21 cellular contexts compared by ENCODE assay signal in genomic region chr22:22784249-22785039, GRCh38.
DNase-seq lines count a peak whose midpoint lies in the region; ATAC-seq, FAIRE-seq and TF ChIP-seq lines count a peak whose summit lies in the region.
"Had no signal": no experiment of that assay in that cellular context is flagged by ENCODE, and none has a peak within 500 bp of the region (broad histone marks: within the 10 kb centered on the region; RNA-seq: fewer than 3 reads in every experiment).

No MANE protein-coding gene starts in this region.

- peak overlapping the region; percentile 3 for H3K27ac Mint-ChIP-seq in central memory CD8-positive, alpha-beta T cell (ENCODE audit: low read depth)
- peak overlapping the region; percentile 9 to 92 (median 62) for H3K27ac Mint-ChIP-seq in immature natural killer cell
- H3K27ac Mint-ChIP-seq: B cell had no signal

- H3K4me1 Mint-ChIP-seq in central memory CD8-positive, alpha-beta T cell, result peaks cover 45% of the 10 kb centered on the region
- H3K4me1 Mint-ChIP-seq in immature natural killer cell, result peaks cover 36 to 38% of the 10 kb centered on the region in 2 donors
- H3K4me1 Mint-ChIP-seq: B cell had no signal

- no peak overlapping the region for H3K27ac ChIP-seq in C4-2B
- H3K27ac ChIP-seq: HL-60, SJCRH30 had no signal

- no peak overlapping the region for H3K4me3 ChIP-seq in H7 (ENCODE audit: insufficient read depth, low read depth, low read length)
- H3K4me3 ChIP-seq: SJCRH30 had no signal

- DNase-seq in H7 (peak; percentile 42), immature natural killer cell (no peak), AML-193 (lab: John Stamatoyannopoulos, UW) (no peak), RCC 7860 (ENCODE audit: low spot score) (no peak), cardiac septum (ENCODE audit: low spot score) (no peak)
- no peak for DNase-seq in central memory CD8-positive, alpha-beta T cell (ENCODE audit: low spot score in 2 of 2)
- DNase-seq: Caco-2, DMS 273 treated with DMSO at 0.1 percent for 48 hours, DMS79 treated with DMSO at 0.1 percent for 48 hours, KBM-7, NCI-H1092 treated with DMSO at 0.1 percent for 48 hours, NCI-H1436 treated with DMSO at 0.1 percent for 48 hours, NCI-H1930, SJCRH30 had no signal

- H3K27me3 ChIP-seq in H7 (ENCODE audit: control insufficient read depth, insufficient read depth, low read length), result peaks cover 12% of the 10 kb centered on the region

- H3K27me3 Mint-ChIP-seq in central memory CD8-positive, alpha-beta T cell, result no peaks in the 10 kb centered on the region
- peaks cover 0 to 4% (median 3%) of the 10 kb centered on the region in 3 donors for H3K27me3 Mint-ChIP-seq in immature natural killer cell (ENCODE audit: low read depth in 3 of 3)

- no peaks in the 10 kb centered on the region for H3K9me3 Mint-ChIP-seq in central memory CD8-positive, alpha-beta T cell
- peaks cover 0 to 2% (median 0%) of the 10 kb centered on the region in 6 donors for H3K9me3 Mint-ChIP-seq in immature natural killer cell

- peak; percentile 12; the same call in 1 of the 2 replicates for TF ChIP-seq CTCF in C4-2B (conservative IDR thresholded peaks at IDR 0.05)

- ATAC-seq in central memory CD8-positive, alpha-beta T cell (replicated peaks; ENCODE audit: extremely low read depth, poor library complexity, severe bottlenecking), result no peak
- ATAC-seq: HepG2, Panc1 had no signal

- H3K4me3 Mint-ChIP-seq in central memory CD8-positive, alpha-beta T cell, result no peak overlapping the region
- no peak overlapping the region for H3K4me3 Mint-ChIP-seq in immature natural killer cell
- H3K4me3 Mint-ChIP-seq: B cell had no signal

- intact Hi-C loops in cardiac septum (cut with DNase I), result no loop called here

- no peak for FAIRE-seq in RCC 7860 (lab: Jason Lieb, UNC)
- FAIRE-seq: A204.1, H54, HepG2 had no signal

- no peaks in the 10 kb centered on the region for H3K36me3 Mint-ChIP-seq in central memory CD8-positive, alpha-beta T cell (ENCODE audit: insufficient read depth)
- peaks cover 0 to 4% (median 0%) of the 10 kb centered on the region in 3 donors for H3K36me3 Mint-ChIP-seq in immature natural killer cell

- no peaks in the 10 kb centered on the region for H3K36me3 ChIP-seq in H7 (replicated peaks; ENCODE audit: control insufficient read depth, insufficient read depth, low read length)
- H3K36me3 ChIP-seq: SJCRH30 had no signal
